23 cellular contexts compared by ENCODE assay signal in genomic region chr7:130543611-130544010, GRCh38. TPM values are rescaled to one million over a fixed set of nuclear protein-coding genes. Genes with fewer than 3 reads are reported as not detected.
DNase-seq lines count a peak whose midpoint lies in the region; ATAC-seq and TF ChIP-seq lines count a peak whose summit lies in the region.
"Had no signal": no experiment of that assay in that cellular context is flagged by ENCODE, and none has a peak within 500 bp of the region (broad histone marks: within the 10 kb centered on the region; RNA-seq: fewer than 3 reads in every experiment).

No MANE protein-coding gene starts in this region.

- DNase-seq in left ventricle myocardium inferior (no peak), left ventricle myocardium superior (no peak), NCI-H69 (lab: John Stamatoyannopoulos, UW) (peak; percentile 68), epithelial cell of esophagus (ENCODE audit: low read depth) (peak; percentile 32), SKM-1 treated with dmso at 0.1 percent for 144 hours (lab: John Stamatoyannopoulos, UW; ENCODE audit: unreplicated experiment) (no peak), NCI-H1092 (lab: John Stamatoyannopoulos, UW) (no peak)
- DNase-seq: ACHN; AML-193; BE2C; CD4-positive, alpha-beta T cell; CD8-positive, alpha-beta memory T cell; DMS 273 treated with DMSO at 0.1 percent for 48 hours; DMS79; EL; GDM1; GM23248; H7; HCEC 1CT had no signal

- H3K27ac Mint-ChIP-seq in stimulated activated memory B cell treated with anti-CD40 and anti-IgM and Interleukin-4, amounts not matched to agents 10 μg/mL and 1 μg/mL and 100 μg/mL, for 72 hours, result no peak overlapping the region
- H3K27ac Mint-ChIP-seq: CD14-positive monocyte; CD4-positive, alpha-beta T cell; CD8-positive, alpha-beta memory T cell had no signal

- intact Hi-C loops in left ventricle myocardium inferior (cut with micrococcal nuclease) (no loop called here), left ventricle myocardium superior (cut with micrococcal nuclease) (no loop called here)

- no peaks in the 10 kb centered on the region for H3K4me1 Mint-ChIP-seq in stimulated activated memory B cell treated with anti-CD40 and anti-IgM and Interleukin-4, amounts not matched to agents 10 μg/mL and 1 μg/mL and 100 μg/mL, for 72 hours
- H3K4me1 Mint-ChIP-seq: CD14-positive monocyte; CD8-positive, alpha-beta memory T cell had no signal

- no peaks in the 10 kb centered on the region for H3K27me3 Mint-ChIP-seq in stimulated activated memory B cell treated with anti-CD40 and anti-IgM and Interleukin-4, amounts not matched to agents 10 μg/mL and 1 μg/mL and 100 μg/mL, for 72 hours
- H3K27me3 Mint-ChIP-seq: CD4-positive, alpha-beta T cell; CD8-positive, alpha-beta memory T cell had no signal

- H3K4me1 ChIP-seq in left ventricle myocardium inferior, result no peaks in the 10 kb centered on the region
- H3K4me1 ChIP-seq: BE2C had no signal

- no peaks in the 10 kb centered on the region for H3K9me3 ChIP-seq in left ventricle myocardium inferior (replicated peaks)
- H3K9me3 ChIP-seq: BE2C; BLaER1 treated with 17β-estradiol and CSF1 and Interleukin-3, amounts not matched to agents 10 nM and 100 nM had no signal

- H3K27me3 ChIP-seq in left ventricle myocardium inferior (ENCODE audit: low read depth), result no peaks in the 10 kb centered on the region
- H3K27me3 ChIP-seq: BE2C; BLaER1 treated with 17β-estradiol and CSF1 and Interleukin-3, amounts not matched to agents 10 nM and 100 nM had no signal

- H3K4me3 ChIP-seq in left ventricle myocardium inferior (no peak overlapping the region), epithelial cell of esophagus (ENCODE audit: low read length) (no peak overlapping the region)
- H3K4me3 ChIP-seq: BLaER1 treated with 17β-estradiol and CSF1 and Interleukin-3, amounts not matched to agents 10 nM and 100 nM; GM12878; GM23248 had no signal

- H3K27ac ChIP-seq in left ventricle myocardium inferior (replicated peaks), result peak overlapping the region; percentile 14
- H3K27ac ChIP-seq: 22Rv1; BLaER1 treated with 17β-estradiol and CSF1 and Interleukin-3, amounts not matched to agents 10 nM and 100 nM; GM23248 had no signal

- no peak for TF ChIP-seq CTCF in left ventricle myocardium inferior (IDR thresholded peaks at IDR 0.05; ENCODE audit: borderline replicate concordance)
- no peak for TF ChIP-seq CTCF in epithelial cell of esophagus (IDR thresholded peaks at IDR 0.05; ENCODE audit: insufficient read depth, low read depth, low read length, missing control alignments)

- peaks cover 24% of the 10 kb centered on the region for H3K36me3 Mint-ChIP-seq in stimulated activated memory B cell treated with anti-CD40 and anti-IgM and Interleukin-4, amounts not matched to agents 10 μg/mL and 1 μg/mL and 100 μg/mL, for 72 hours

- no peaks in the 10 kb centered on the region for H3K9me3 Mint-ChIP-seq in stimulated activated memory B cell treated with anti-CD40 and anti-IgM and Interleukin-4, amounts not matched to agents 10 μg/mL and 1 μg/mL and 100 μg/mL, for 72 hours
- H3K9me3 Mint-ChIP-seq: CD14-positive monocyte; CD4-positive, alpha-beta T cell; CD8-positive, alpha-beta memory T cell had no signal

- ATAC-seq in left ventricle myocardium superior, result no peak
- no peak for ATAC-seq in stimulated activated memory B cell treated with anti-CD40 and anti-IgM and Interleukin-4, amounts not matched to agents 10 μg/mL and 1 μg/mL and 100 μg/mL, for 72 hours
- ATAC-seq: GM12878 had no signal

- peaks cover 24% of the 10 kb centered on the region for H3K36me3 ChIP-seq in left ventricle myocardium inferior
- H3K36me3 ChIP-seq: BE2C had no signal

- H3K4me3 Mint-ChIP-seq in stimulated activated memory B cell treated with anti-CD40 and anti-IgM and Interleukin-4, amounts not matched to agents 10 μg/mL and 1 μg/mL and 100 μg/mL, for 72 hours, result no peak overlapping the region
- H3K4me3 Mint-ChIP-seq: CD14-positive monocyte; CD4-positive, alpha-beta T cell; CD8-positive, alpha-beta memory T cell had no signal

RNA-seq across cellular contexts. Expression of gene MEST, which starts 51.7 kb away (rescaled TPM):
- total RNA-seq in left ventricle myocardium inferior (4.9 TPM), left ventricle myocardium superior (4.2 TPM)

Comparison
In these comparisons a context has a peak if more than half of its experiments do, and no peak if none do; other contexts are left out.
1. DNase-seq: peak in NCI-H69 (single experiment) and epithelial cell of esophagus (single experiment); none in left ventricle myocardium inferior (single experiment), left ventricle myocardium superior (single experiment), SKM-1 treated with dmso at 0.1 percent for 144 hours (single experiment) and NCI-H1092 (single experiment).